2 cellular contexts compared by ENCODE assay signal in genomic region chrX:47651043-47651905, GRCh38.
TF ChIP-seq lines count a peak whose summit lies in the region.

No MANE protein-coding gene starts in this region.

TF ChIP-seq in H1, 55 proteins besides CTCF, POLR2A, EP300 and RAD21:
- no peak for TF ChIP-seq RBBP5 (IDR thresholded peaks at IDR 0.05; ENCODE audit: borderline replicate concordance, low read depth, low read length)
- no peak for TF ChIP-seq HDAC2 (IDR thresholded peaks at IDR 0.05; ENCODE audit: borderline replicate concordance in 1 of 2, low read depth in 2 of 2, low read length in 2 of 2)
- no peak for TF ChIP-seq NRF1 (IDR thresholded peaks at IDR 0.05; ENCODE audit: low read depth, low read length)
- TF ChIP-seq MAFK (IDR thresholded peaks at IDR 0.05; ENCODE audit: low read depth, low read length): no peak
- TF ChIP-seq JUN (IDR thresholded peaks at IDR 0.05; ENCODE audit: low read depth, low read length): no peak
- TF ChIP-seq BRCA1 (IDR thresholded peaks at IDR 0.05; ENCODE audit: low read depth, low read length): no peak
- TF ChIP-seq USF2 (IDR thresholded peaks at IDR 0.05; ENCODE audit: low read length): no peak
- no peak for TF ChIP-seq CTBP2 (IDR thresholded peaks at IDR 0.05; ENCODE audit: borderline replicate concordance, insufficient read depth, insufficient read length, low read length)
- peak; percentile 75; the same call in 1 of the 2 replicates for TF ChIP-seq EGR1 (IDR thresholded peaks at IDR 0.05; ENCODE audit: borderline replicate concordance, low read depth, low read length)
- TF ChIP-seq PHF8 (conservative IDR thresholded peaks at IDR 0.05; ENCODE audit: low read depth, low read length): 0 out of 2 replicates have a peak, but pooled peaks have one; percentile 30
- peak; percentile 66 for TF ChIP-seq POLR2AphosphoS5 (IDR thresholded peaks at IDR 0.05; ENCODE audit: low read depth, low read length)
- no peak for TF ChIP-seq EZH2 (IDR thresholded peaks at IDR 0.05; ENCODE audit: low read depth, low read length, severe bottlenecking)
- TF ChIP-seq SIRT6 (IDR thresholded peaks at IDR 0.05; ENCODE audit: low read length): no peak
- no peak for TF ChIP-seq CHD1 (IDR thresholded peaks at IDR 0.05; ENCODE audit: low read depth, low read length)
- no peak for TF ChIP-seq SUZ12 (IDR thresholded peaks at IDR 0.05; ENCODE audit: low read length)
- TF ChIP-seq SIN3A (conservative IDR thresholded peaks at IDR 0.05 in 1 of 2, IDR thresholded peaks at IDR 0.05 in 1 of 2; ENCODE audit: low read depth in 1 of 2, low read length in 2 of 2): peak in 1 of 2 experiments; percentile 46; a peak in 1 of 4 replicates
- TF ChIP-seq MAX (IDR thresholded peaks at IDR 0.05): no peak
- no peak for TF ChIP-seq POU5F1 (IDR thresholded peaks at IDR 0.05; ENCODE audit: low read depth, low read length)

TF ChIP-seq in HEK293T, 16 proteins besides CTCF, POLR2A, EP300 and RAD21:
- TF ChIP-seq ZNF384 (IDR thresholded peaks at IDR 0.05) (no peak), HDGF (IDR thresholded peaks at IDR 0.05; ENCODE audit: borderline replicate concordance) (no peak), L3MBTL2 (conservative IDR thresholded peaks at IDR 0.05) (no peak), FOXA1 (IDR thresholded peaks at IDR 0.05) (no peak), ELF4 (IDR thresholded peaks at IDR 0.05) (no peak), SP1 (IDR thresholded peaks at IDR 0.05) (no peak), BHLHE40 (IDR thresholded peaks at IDR 0.05; ENCODE audit: borderline replicate concordance) (no peak), PKNOX1 (IDR thresholded peaks at IDR 0.05) (no peak), TARDBP (IDR thresholded peaks at IDR 0.05) (no peak), NFRKB (IDR thresholded peaks at IDR 0.05) (no peak), FOXK2 (IDR thresholded peaks at IDR 0.05) (no peak), FOXM1 (IDR thresholded peaks at IDR 0.05; ENCODE audit: borderline replicate concordance) (no peak), SUZ12 (IDR thresholded peaks at IDR 0.05) (no peak), CTBP1 (IDR thresholded peaks at IDR 0.05; ENCODE audit: borderline replicate concordance) (no peak), LEF1 (IDR thresholded peaks at IDR 0.05; ENCODE audit: borderline replicate concordance) (no peak), ARNT (IDR thresholded peaks at IDR 0.05) (no peak)
